ENCODE assay signal across 9 cellular contexts in the genomic region with DNA sequence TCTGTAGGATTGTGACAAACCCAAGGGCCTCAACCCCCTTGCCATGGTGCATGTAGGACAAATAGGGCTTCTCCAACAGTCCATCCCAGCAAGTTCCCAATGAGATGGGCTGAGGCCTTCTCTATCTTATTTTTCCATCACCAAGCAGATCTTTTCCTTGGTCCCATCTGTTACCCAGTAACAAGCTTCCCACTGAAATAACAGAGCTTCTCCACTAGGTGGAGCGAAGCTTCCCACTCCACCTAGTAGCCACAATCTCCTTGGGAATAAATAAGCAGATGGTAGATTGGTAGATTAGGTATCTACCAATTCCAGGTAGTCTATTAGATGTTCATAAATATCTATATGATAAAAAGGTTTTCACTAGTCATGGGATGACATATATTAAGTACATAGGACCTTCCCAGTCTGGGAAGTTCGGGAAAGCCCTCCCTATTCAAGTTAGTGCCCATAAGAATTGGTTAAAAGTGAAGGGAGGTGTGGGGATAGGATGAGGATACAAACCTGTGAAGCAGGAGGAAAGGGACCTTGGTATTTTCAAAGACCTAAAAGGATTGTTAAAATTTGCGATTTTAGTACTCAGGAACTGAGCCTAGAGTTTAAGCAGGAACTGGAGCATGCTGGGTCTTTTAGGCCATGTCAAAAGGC. TPM values are rescaled to one million over a fixed set of nuclear protein-coding genes. Genes with fewer than 3 reads are reported as not detected.
A peak's percentile ranks its signal among the peaks of the same experiment; 100 is the strongest.
DNase-seq lines count a peak whose midpoint lies in the region; ATAC-seq and TF ChIP-seq lines count a peak whose summit lies in the region.
"Had no signal": no experiment of that assay in that cellular context is flagged by ENCODE, and none has a peak within 500 bp of the region (broad histone marks: within the 10 kb centered on the region; RNA-seq: fewer than 3 reads in every experiment).

No MANE protein-coding gene starts in this region.

- no peaks in the 10 kb centered on the region for H3K9me3 Mint-ChIP-seq in mesothelial cell of epicardium
- H3K9me3 Mint-ChIP-seq in activated T-helper 17 cell treated with anti-CD3 and anti-CD28 coated beads, Interleukin-2, amount 50 U/mL, for 72 hours: no peaks in the 10 kb centered on the region

- no peak overlapping the region for H3K4me3 Mint-ChIP-seq in mesothelial cell of epicardium
- no peak overlapping the region for H3K4me3 Mint-ChIP-seq in activated T-helper 17 cell treated with anti-CD3 and anti-CD28 coated beads, Interleukin-2, amount 50 U/mL, for 72 hours

- TF ChIP-seq CTCF in astrocyte of the spinal cord (IDR thresholded peaks at IDR 0.05; ENCODE audit: low read depth, low read length) (peak; percentile 16), mesothelial cell of epicardium (IDR thresholded peaks at IDR 0.05; ENCODE audit: unreplicated experiment) (peak; percentile 67)

- no peaks in the 10 kb centered on the region for H3K4me1 Mint-ChIP-seq in mesothelial cell of epicardium
- H3K4me1 Mint-ChIP-seq in activated T-helper 17 cell treated with anti-CD3 and anti-CD28 coated beads, Interleukin-2, amount 50 U/mL, for 72 hours: no peaks in the 10 kb centered on the region

- no peaks in the 10 kb centered on the region for H3K36me3 Mint-ChIP-seq in mesothelial cell of epicardium
- H3K36me3 Mint-ChIP-seq in activated T-helper 17 cell treated with anti-CD3 and anti-CD28 coated beads, Interleukin-2, amount 50 U/mL, for 72 hours (ENCODE audit: low read depth): no peaks in the 10 kb centered on the region

- no peak for ATAC-seq in activated T-helper 17 cell treated with anti-CD3 and anti-CD28 coated beads, Interleukin-2, amount 50 U/mL, for 72 hours (replicated peaks)

- no peak overlapping the region for H3K4me3 ChIP-seq in astrocyte of the spinal cord (ENCODE audit: low read depth, low read length)
- H3K4me3 ChIP-seq: BLaER1 had no signal

- peaks cover 44% of the 10 kb centered on the region for H3K27me3 Mint-ChIP-seq in mesothelial cell of epicardium (ENCODE audit: low read depth)
- peaks cover 4% of the 10 kb centered on the region for H3K27me3 Mint-ChIP-seq in activated T-helper 17 cell treated with anti-CD3 and anti-CD28 coated beads, Interleukin-2, amount 50 U/mL, for 72 hours

- H3K27ac Mint-ChIP-seq in mesothelial cell of epicardium: no peak overlapping the region
- H3K27ac Mint-ChIP-seq in activated T-helper 17 cell treated with anti-CD3 and anti-CD28 coated beads, Interleukin-2, amount 50 U/mL, for 72 hours: no peak overlapping the region

- DNase-seq in DMS153 treated with DMSO at 0.1 percent for 48 hours (lab: John Stamatoyannopoulos, UW; ENCODE audit: unreplicated experiment) (peak; percentile 1), DMS153 (lab: John Stamatoyannopoulos, UW) (no peak), HS-5 (ENCODE audit: low read depth) (peak; percentile 4), astrocyte of the spinal cord (ENCODE audit: low read depth, low spot score) (no peak), mesothelial cell of epicardium (ENCODE audit: low spot score in 2 of 2, unreplicated experiment in 2 of 2) (no peak), T1000 (lab: John Stamatoyannopoulos, UW) (no peak)
- DNase-seq in activated naive CD4-positive, alpha-beta T cell treated with anti-CD3 and anti-CD28 coated beads, Interleukin-2, amount 50 U/mL, for 16 hours: no peak

- in situ Hi-C loops in astrocyte of the spinal cord (cut with HindIII; ENCODE audit: low sequenced_read_pairs): no loop called here

RNA-seq across cellular contexts. Expression of gene OR52L1, which starts 5.9 kb away (rescaled TPM):
- not detected in 3 replicates for total RNA-seq in mesothelial cell of epicardium
- total RNA-seq in activated T-helper 17 cell treated with anti-CD3 and anti-CD28 coated beads, Interleukin-2, amount 50 U/mL, for 72 hours: not detected

RNA-seq across cellular contexts. Expression of gene OR56A4, which starts 14.0 kb away (rescaled TPM):
- 0.09 to 0.11 TPM (median 0.11 TPM) in 3 replicates for total RNA-seq in mesothelial cell of epicardium
- total RNA-seq in activated T-helper 17 cell treated with anti-CD3 and anti-CD28 coated beads, Interleukin-2, amount 50 U/mL, for 72 hours: not detected

RNA-seq across cellular contexts. Expression of gene OR56A5, which starts 24.4 kb away (rescaled TPM):
- total RNA-seq in mesothelial cell of epicardium: 0.31 TPM in 1 of 3 replicates, not detected in the others
- total RNA-seq in activated T-helper 17 cell treated with anti-CD3 and anti-CD28 coated beads, Interleukin-2, amount 50 U/mL, for 72 hours: not detected

RNA-seq across cellular contexts. Expression of gene OR56A1, which starts 37.8 kb away (rescaled TPM):
- total RNA-seq in mesothelial cell of epicardium: 0.09 to 0.20 TPM (median 0.13 TPM) in 3 replicates
- total RNA-seq in activated T-helper 17 cell treated with anti-CD3 and anti-CD28 coated beads, Interleukin-2, amount 50 U/mL, for 72 hours: not detected

RNA-seq across cellular contexts. Expression of gene OR56A3, which starts 50.7 kb away (rescaled TPM):
- not detected in 3 replicates for total RNA-seq in mesothelial cell of epicardium
- total RNA-seq in activated T-helper 17 cell treated with anti-CD3 and anti-CD28 coated beads, Interleukin-2, amount 50 U/mL, for 72 hours: not detected

Comparison
In these comparisons a context has a peak if more than half of its experiments do, and no peak if none do; other contexts are left out.
1. DNase-seq: peak in DMS153 treated with DMSO at 0.1 percent for 48 hours (single experiment) and HS-5 (single experiment); none in DMS153 (single experiment), astrocyte of the spinal cord (single experiment), mesothelial cell of epicardium (0 of 2), T1000 (single experiment) and activated naive CD4-positive, alpha-beta T cell treated with anti-CD3 and anti-CD28 coated beads, Interleukin-2, amount 50 U/mL, for 16 hours (single experiment).